9 cellular contexts compared by ENCODE assay signal in the genomic region with DNA sequence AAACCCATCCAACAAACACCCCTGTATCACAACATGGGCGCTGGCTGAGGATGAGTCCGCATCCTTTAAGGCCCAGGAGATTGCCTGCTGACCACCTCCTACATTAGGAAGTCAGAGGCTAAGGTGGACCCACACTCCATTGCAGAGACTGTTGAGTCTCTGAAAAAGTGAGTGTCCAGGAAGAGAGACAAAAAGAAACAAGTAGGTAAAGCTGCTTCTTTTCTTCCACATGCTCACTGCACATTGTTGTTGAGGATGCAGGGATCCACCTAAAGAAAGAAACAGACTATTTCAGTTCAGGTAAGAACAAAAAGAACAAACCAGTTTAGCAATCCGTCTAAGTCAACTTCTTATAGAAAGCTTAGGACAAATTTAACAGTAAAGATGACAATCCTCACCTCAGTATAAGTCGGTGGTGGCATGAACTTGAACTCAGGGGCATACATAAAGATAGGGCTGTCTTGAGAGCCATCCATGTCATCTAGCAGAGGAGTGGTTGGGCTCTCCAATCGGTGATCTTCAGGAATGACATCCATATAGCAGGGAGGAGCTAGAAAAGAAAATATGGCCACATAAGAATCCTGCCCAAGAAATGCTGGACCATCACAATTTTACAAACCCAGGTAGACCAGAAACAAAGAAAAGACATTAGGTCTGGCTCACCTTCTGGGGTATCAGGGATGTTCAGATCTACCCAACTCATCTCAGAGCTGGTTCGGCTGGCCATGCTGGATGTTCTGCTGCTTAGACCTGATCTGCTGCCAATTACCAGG. TPM values are rescaled to one million over a fixed set of nuclear protein-coding genes. Genes with fewer than 3 reads are reported as not detected.
DNase-seq lines count a peak whose midpoint lies in the region; FAIRE-seq and TF ChIP-seq lines count a peak whose summit lies in the region.
"Had no signal": no experiment of that assay in that cellular context is flagged by ENCODE, and none has a peak within 500 bp of the region (broad histone marks: within the 10 kb centered on the region; RNA-seq: fewer than 3 reads in every experiment).

No MANE protein-coding gene starts in this region.

- H3K9ac ChIP-seq in OCI-LY1 (ENCODE audit: low read length) (peak overlapping the region; percentile 98; the same call in 1 of the 2 replicates), duodenal mucosa (ENCODE audit: low read depth in 1 of 2, low read length in 2 of 2) (peak overlapping the region; percentile 76 to 97)

- no peak for FAIRE-seq in H54 (lab: Jason Lieb, UNC)

- peaks cover 0 to 9% (median 2%) of the 10 kb centered on the region in 7 donors for H3K9me3 Mint-ChIP-seq in CD14-positive monocyte
- no peaks in the 10 kb centered on the region for H3K9me3 Mint-ChIP-seq in neural crest cell

- TF ChIP-seq CTCF in CD14-positive monocyte (IDR thresholded peaks at IDR 0.05) (no peak), OCI-LY1 (IDR thresholded peaks at IDR 0.05; ENCODE audit: low read length) (no peak), neural crest cell (conservative IDR thresholded peaks at IDR 0.05) (no peak)

- H3K4me3 ChIP-seq in OCI-LY1 (ENCODE audit: low read depth, low read length, poor library complexity, severe bottlenecking) (peak overlapping the region; percentile 99), duodenal mucosa (ENCODE audit: low read depth in 1 of 2, low read length in 2 of 2) (peak overlapping the region; percentile 85 to 91)

- no peaks in the 10 kb centered on the region for H3K9me2 ChIP-seq in OCI-LY1 (ENCODE audit: low read depth, low read length)

- H3K36me3 ChIP-seq in OCI-LY1 (ENCODE audit: insufficient read depth, low read length) (peaks cover 40% of the 10 kb centered on the region), duodenal mucosa (ENCODE audit: control insufficient read depth in 1 of 2, insufficient read depth in 2 of 2, low read length in 2 of 2) (peaks cover 31 to 35% of the 10 kb centered on the region in 2 donors)

- H3K4me3 Mint-ChIP-seq in CD14-positive monocyte (peak overlapping the region; percentile 99 to 100), neural crest cell (peak overlapping the region; percentile 96)

- intact Hi-C loops in CD14-positive monocyte (cut with micrococcal nuclease) = no loop called here

- no peaks in the 10 kb centered on the region for H3K9me3 ChIP-seq in OCI-LY1 (ENCODE audit: low read length)
- H3K9me3 ChIP-seq in duodenal mucosa (ENCODE audit: control insufficient read depth in 1 of 2, low read length in 2 of 2) = no peaks in the 10 kb centered on the region

- no peak for TF ChIP-seq POLR2A in H54 (IDR thresholded peaks at IDR 0.05; ENCODE audit: low read depth, low read length)

- H4K20me1 ChIP-seq in OCI-LY1 (ENCODE audit: insufficient read depth, low read length) = no peaks in the 10 kb centered on the region

- H3K36me3 Mint-ChIP-seq in CD14-positive monocyte (peaks cover 42 to 45% of the 10 kb centered on the region in 2 donors), neural crest cell (ENCODE audit: low read depth) (peaks cover 29% of the 10 kb centered on the region)

- DNase-seq in CD14-positive monocyte (ENCODE audit: low spot score) (no peak), neural crest cell (ENCODE audit: low read depth, low spot score) (no peak), germinal center (ENCODE audit: low spot score) (no peak), islet precursor cell (no peak), H54 (ENCODE audit: insufficient read length, low spot score) (no peak)
- DNase-seq in activated CD4-positive, CD25-positive, alpha-beta regulatory T cell treated with anti-CD3 and anti-CD28 coated beads, Interleukin-2, amount 50 U/mL, for 72 hours = no peak

- H3K4me2 ChIP-seq in OCI-LY1 (ENCODE audit: low read length) = peak overlapping the region; percentile 89

- H3K27ac ChIP-seq in OCI-LY1 (ENCODE audit: low read depth, low read length, poor library complexity, severe bottlenecking) = peak overlapping the region; percentile 98
- peak overlapping the region; percentile 88 for H3K27ac ChIP-seq in duodenal mucosa (ENCODE audit: low read depth, low read length)

- H3K79me2 ChIP-seq in OCI-LY1 (ENCODE audit: insufficient read depth, low read length) = peaks cover 27% of the 10 kb centered on the region

- peak overlapping the region; percentile 78 to 99 (median 94) for H3K27ac Mint-ChIP-seq in CD14-positive monocyte
- no peak overlapping the region for H3K27ac Mint-ChIP-seq in neural crest cell (ENCODE audit: unreplicated experiment)

- H3K4me1 Mint-ChIP-seq in CD14-positive monocyte (peaks cover 68% of the 10 kb centered on the region), neural crest cell (peaks cover 52% of the 10 kb centered on the region)

- H3K27me3 Mint-ChIP-seq in CD14-positive monocyte (ENCODE audit: low read depth in 3 of 3) = peaks cover 0 to 3% (median 0%) of the 10 kb centered on the region in 3 donors
- no peaks in the 10 kb centered on the region for H3K27me3 Mint-ChIP-seq in neural crest cell (ENCODE audit: low read depth)

- H3K27me3 ChIP-seq in OCI-LY1 (ENCODE audit: insufficient read depth, low read length) (no peaks in the 10 kb centered on the region), duodenal mucosa (ENCODE audit: control insufficient read depth in 1 of 2, insufficient read depth in 2 of 2, low read length in 2 of 2) (no peaks in the 10 kb centered on the region)

- H2AFZ ChIP-seq in OCI-LY1 (ENCODE audit: low read length) = no peak overlapping the region

- peaks cover 29% of the 10 kb centered on the region for H3F3A ChIP-seq in OCI-LY1 (ENCODE audit: insufficient read depth, low read length)

- H3K4me1 ChIP-seq in OCI-LY1 (ENCODE audit: insufficient read depth, low read length, severe bottlenecking) = peaks cover 54% of the 10 kb centered on the region
- H3K4me1 ChIP-seq in duodenal mucosa (ENCODE audit: control insufficient read depth in 1 of 2, insufficient read depth in 2 of 2, low read length in 2 of 2) = peaks cover 28 to 39% of the 10 kb centered on the region in 2 donors

RNA-seq across cellular contexts. Expression of a gene that starts 2.6 kb away (rescaled TPM):
- 100 to 1,000 TPM; 640 to 844 TPM for polyA plus RNA-seq in CD14-positive monocyte
- 83.5 and 90.8 TPM in 2 replicates for total RNA-seq in neural crest cell

RNA-seq across cellular contexts. Expression of a gene that starts 27.7 kb away (rescaled TPM):
- polyA plus RNA-seq in CD14-positive monocyte = not detected
- total RNA-seq in neural crest cell = not detected in 2 replicates
- total RNA-seq: glomerular endothelial cell had no signal

RNA-seq across cellular contexts. Expression of a gene that starts 29.3 kb away (rescaled TPM):
- polyA plus RNA-seq in CD14-positive monocyte = 10 to 100 TPM; 36.2 to 39.0 TPM
- total RNA-seq in neural crest cell = 14.6 and 15.5 TPM in 2 replicates

RNA-seq across cellular contexts. Expression of a gene that starts 29.4 kb away (rescaled TPM):
- polyA plus RNA-seq in CD14-positive monocyte = not detected
- 0.49 and 1.2 TPM in 2 replicates for total RNA-seq in neural crest cell

RNA-seq across cellular contexts. Expression of a gene that starts 36.0 kb away (rescaled TPM):
- polyA plus RNA-seq in CD14-positive monocyte = 1 to 10 TPM; 6.3 to 8.5 TPM
- total RNA-seq in neural crest cell = 36.0 and 37.5 TPM in 2 replicates
